22 cellular contexts compared by ENCODE assay signal in the genomic region with DNA sequence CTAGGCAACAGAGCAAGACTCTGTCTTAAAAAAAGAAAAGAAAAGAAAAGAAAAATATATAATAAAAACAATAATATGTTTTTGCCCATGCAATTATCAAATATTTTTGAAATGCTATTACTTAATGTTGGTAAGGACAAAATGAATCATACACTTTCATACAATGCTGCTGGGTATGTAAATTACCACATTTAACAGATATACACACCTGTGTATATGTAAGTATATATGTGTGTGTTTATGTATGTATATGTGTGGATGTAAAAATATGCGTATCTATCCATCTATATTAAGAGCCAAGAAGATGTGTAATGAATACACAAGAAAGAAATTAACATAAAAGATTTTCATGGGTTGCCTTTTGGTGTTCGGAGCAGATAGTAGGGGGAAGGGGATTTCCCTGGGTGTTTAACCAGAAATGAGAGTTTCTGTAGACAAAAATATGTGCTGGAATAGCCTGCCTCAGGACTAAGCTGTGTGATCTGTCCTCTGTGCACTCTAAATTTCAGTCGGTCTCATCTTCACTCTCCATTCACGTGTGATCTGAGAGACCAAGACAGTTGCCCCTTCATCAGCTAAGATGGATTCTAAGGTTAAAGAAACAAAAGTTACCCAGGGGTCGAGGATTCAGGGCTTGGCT.
DNase-seq lines count a peak whose midpoint lies in the region; ATAC-seq and TF ChIP-seq lines count a peak whose summit lies in the region.
"Had no signal": no experiment of that assay in that cellular context is flagged by ENCODE, and none has a peak within 500 bp of the region (broad histone marks: within the 10 kb centered on the region; RNA-seq: fewer than 3 reads in every experiment).

No MANE protein-coding gene starts in this region.

- H3K4me3 Mint-ChIP-seq in T-helper 1 cell treated with Interleukin-12 subunit alpha and Interleukin-12 subunit beta and Interleukin-4 antibody, amounts not matched to agents 30 μg/mL and 1 μg/mL, for 36 hours: peak overlapping the region; percentile 40
- H3K4me3 Mint-ChIP-seq in CD4-positive, CD25-positive, alpha-beta regulatory T cell: peak overlapping the region; percentile 6 to 67 (median 41)
- peak overlapping the region; percentile 50 for H3K4me3 Mint-ChIP-seq in activated CD8-positive, alpha-beta T cell treated with anti-CD3 and anti-CD28 coated beads for 36 hours
- H3K4me3 Mint-ChIP-seq in effector memory CD8-positive, alpha-beta T cell: no peak overlapping the region
- H3K4me3 Mint-ChIP-seq: dendritic cell treated with granulocyte-macrophage colony-stimulating factor and Interleukin-4, amounts not matched to agents 40 ng/mL and 50 ng/mL, for 4 days had no signal

- peak; percentile 40 to 48 for ATAC-seq in CD4-positive, CD25-positive, alpha-beta regulatory T cell (ENCODE audit: low read depth in 2 of 2)
- peak; percentile 90 for ATAC-seq in activated CD8-positive, alpha-beta T cell treated with anti-CD3 and anti-CD28 coated beads for 36 hours
- ATAC-seq in effector memory CD8-positive, alpha-beta T cell (replicated peaks): peak; percentile 22
- ATAC-seq in HG03460 (IDR thresholded peaks at IDR 0.05; ENCODE audit: unreplicated experiment): no peak
- ATAC-seq: K562 had no signal

- no peaks in the 10 kb centered on the region for H3K9me3 Mint-ChIP-seq in T-helper 1 cell treated with Interleukin-12 subunit alpha and Interleukin-12 subunit beta and Interleukin-4 antibody, amounts not matched to agents 30 μg/mL and 1 μg/mL, for 36 hours
- no peaks in the 10 kb centered on the region for H3K9me3 Mint-ChIP-seq in CD4-positive, CD25-positive, alpha-beta regulatory T cell
- no peaks in the 10 kb centered on the region for H3K9me3 Mint-ChIP-seq in activated CD8-positive, alpha-beta T cell treated with anti-CD3 and anti-CD28 coated beads for 36 hours
- no peaks in the 10 kb centered on the region for H3K9me3 Mint-ChIP-seq in effector memory CD8-positive, alpha-beta T cell
- H3K9me3 Mint-ChIP-seq: dendritic cell treated with granulocyte-macrophage colony-stimulating factor and Interleukin-4, amounts not matched to agents 40 ng/mL and 50 ng/mL, for 4 days had no signal

- peak overlapping the region; percentile 42 for H3K4me3 ChIP-seq in CD4-positive, CD25-positive, alpha-beta regulatory T cell (ENCODE audit: low read depth, low read length)
- H3K4me3 ChIP-seq: ascending aorta, K562, left ventricle myocardium inferior, smooth muscle cell had no signal

- POLR2A ChIA-PET in activated CD8-positive, alpha-beta T cell treated with anti-CD3 and anti-CD28 coated beads for 36 hours (lab: Charles Lee): interaction anchor here (0.8 to 3.2 kb wide), 5 partner anchors 10 to 55 kb away, joined by 3 to 12 read pairs (median 4); no protein-coding TSS in a partner anchor

- intact Hi-C loops in activated CD8-positive, alpha-beta T cell treated with anti-CD3 and anti-CD28 coated beads for 36 hours (cut with micrococcal nuclease): no loop called here

- DNase-seq in T-helper 1 cell (no peak), NCI-H1092 (lab: John Stamatoyannopoulos, UW) (no peak)
- peak in 1 of 3 donors; percentile 28 for DNase-seq in CD4-positive, CD25-positive, alpha-beta regulatory T cell
- DNase-seq in activated CD8-positive, alpha-beta T cell treated with anti-CD3 and anti-CD28 coated beads for 36 hours: no peak
- DNase-seq in effector memory CD8-positive, alpha-beta T cell: no peak
- no peak for DNase-seq in effector CD8-positive, alpha-beta T cell (lab: John Stamatoyannopoulos, UW)
- DNase-seq: activated effector memory CD4-positive, alpha-beta T cell treated with Interleukin-2 at 50 U/mL for 16 hours; caudate nucleus; hypothalamus; left ventricle myocardium inferior; NCI-H2081; NCI-H446; NCI-H82; SK-N-SH; T1000 had no signal

- peaks cover 66% of the 10 kb centered on the region for H3K4me1 Mint-ChIP-seq in T-helper 1 cell treated with Interleukin-12 subunit alpha and Interleukin-12 subunit beta and Interleukin-4 antibody, amounts not matched to agents 30 μg/mL and 1 μg/mL, for 36 hours (ENCODE audit: low read depth)
- H3K4me1 Mint-ChIP-seq in CD4-positive, CD25-positive, alpha-beta regulatory T cell: peaks cover 63 to 91% (median 73%) of the 10 kb centered on the region in 4 donors
- H3K4me1 Mint-ChIP-seq in activated CD8-positive, alpha-beta T cell treated with anti-CD3 and anti-CD28 coated beads for 36 hours (ENCODE audit: low read depth): peaks cover 82% of the 10 kb centered on the region
- H3K4me1 Mint-ChIP-seq in effector memory CD8-positive, alpha-beta T cell (ENCODE audit: low read depth in 2 of 2): peaks cover 53 to 84% of the 10 kb centered on the region in 2 donors

- CTCF ChIA-PET in activated CD8-positive, alpha-beta T cell treated with anti-CD3 and anti-CD28 coated beads for 36 hours (lab: Charles Lee): interaction anchor here (0.7 to 2.3 kb wide), 6 partner anchors 10 to 129 kb away, joined by 3 to 8 read pairs (median 4); no protein-coding TSS in a partner anchor

- no peaks in the 10 kb centered on the region for H3K9me3 ChIP-seq in CD4-positive, CD25-positive, alpha-beta regulatory T cell (ENCODE audit: control insufficient read depth in 2 of 2, low read length in 2 of 2)
- H3K9me3 ChIP-seq: ascending aorta, left ventricle myocardium inferior, SK-N-SH had no signal

- H3K27me3 ChIP-seq in CD4-positive, CD25-positive, alpha-beta regulatory T cell (ENCODE audit: control insufficient read depth, insufficient read depth, low read length): no peaks in the 10 kb centered on the region
- H3K27me3 ChIP-seq: ascending aorta had no signal

- peaks cover 48% of the 10 kb centered on the region for H3K36me3 Mint-ChIP-seq in T-helper 1 cell treated with Interleukin-12 subunit alpha and Interleukin-12 subunit beta and Interleukin-4 antibody, amounts not matched to agents 30 μg/mL and 1 μg/mL, for 36 hours (ENCODE audit: low read depth)
- peaks cover 40% of the 10 kb centered on the region for H3K36me3 Mint-ChIP-seq in CD4-positive, CD25-positive, alpha-beta regulatory T cell
- peaks cover 29% of the 10 kb centered on the region for H3K36me3 Mint-ChIP-seq in activated CD8-positive, alpha-beta T cell treated with anti-CD3 and anti-CD28 coated beads for 36 hours (ENCODE audit: low read depth)
- H3K36me3 Mint-ChIP-seq in effector memory CD8-positive, alpha-beta T cell (ENCODE audit: insufficient read depth): peaks cover 10% of the 10 kb centered on the region

- no peaks in the 10 kb centered on the region for H3K27me3 Mint-ChIP-seq in T-helper 1 cell treated with Interleukin-12 subunit alpha and Interleukin-12 subunit beta and Interleukin-4 antibody, amounts not matched to agents 30 μg/mL and 1 μg/mL, for 36 hours (ENCODE audit: low read depth)
- no peaks in the 10 kb centered on the region for H3K27me3 Mint-ChIP-seq in CD4-positive, CD25-positive, alpha-beta regulatory T cell
- no peaks in the 10 kb centered on the region for H3K27me3 Mint-ChIP-seq in activated CD8-positive, alpha-beta T cell treated with anti-CD3 and anti-CD28 coated beads for 36 hours
- H3K27me3 Mint-ChIP-seq in effector memory CD8-positive, alpha-beta T cell: no peaks in the 10 kb centered on the region

- H3K4me1 ChIP-seq in CD4-positive, CD25-positive, alpha-beta regulatory T cell (ENCODE audit: control insufficient read depth, insufficient read depth, low read length, poor library complexity, severe bottlenecking): peaks cover 52% of the 10 kb centered on the region
- H3K4me1 ChIP-seq: ascending aorta, left ventricle myocardium inferior had no signal

- no peak for TF ChIP-seq CTCF in activated CD8-positive, alpha-beta T cell treated with anti-CD3 and anti-CD28 coated beads for 36 hours (IDR thresholded peaks at IDR 0.05)

- peak overlapping the region; percentile 72 for H3K27ac Mint-ChIP-seq in T-helper 1 cell treated with Interleukin-12 subunit alpha and Interleukin-12 subunit beta and Interleukin-4 antibody, amounts not matched to agents 30 μg/mL and 1 μg/mL, for 36 hours
- peak overlapping the region; percentile 70 to 83 (median 72) for H3K27ac Mint-ChIP-seq in CD4-positive, CD25-positive, alpha-beta regulatory T cell
- peak overlapping the region; percentile 82 for H3K27ac Mint-ChIP-seq in activated CD8-positive, alpha-beta T cell treated with anti-CD3 and anti-CD28 coated beads for 36 hours
- H3K27ac Mint-ChIP-seq in effector memory CD8-positive, alpha-beta T cell: peak overlapping the region; percentile 32 to 53
- H3K27ac Mint-ChIP-seq: dendritic cell treated with granulocyte-macrophage colony-stimulating factor and Interleukin-4, amounts not matched to agents 40 ng/mL and 50 ng/mL, for 4 days had no signal

- peak overlapping the region; percentile 19 for H3K27ac ChIP-seq in CD4-positive, CD25-positive, alpha-beta regulatory T cell (ENCODE audit: insufficient read depth, low read length, poor library complexity, severe bottlenecking)
- H3K27ac ChIP-seq: 22Rv1, ascending aorta, left ventricle myocardium inferior had no signal

- peaks cover 24% of the 10 kb centered on the region for H3K36me3 ChIP-seq in CD4-positive, CD25-positive, alpha-beta regulatory T cell (ENCODE audit: control insufficient read depth, insufficient read depth, low read length)
- H3K36me3 ChIP-seq: ascending aorta, left ventricle myocardium inferior had no signal

Comparison
In these comparisons a context has a peak if more than half of its experiments do, and no peak if none do; other contexts are left out.
1. H3K4me3 Mint-ChIP-seq: peak in T-helper 1 cell treated with Interleukin-12 subunit alpha and Interleukin-12 subunit beta and Interleukin-4 antibody, amounts not matched to agents 30 μg/mL and 1 μg/mL, for 36 hours (single experiment), CD4-positive, CD25-positive, alpha-beta regulatory T cell (4 of 4) and activated CD8-positive, alpha-beta T cell treated with anti-CD3 and anti-CD28 coated beads for 36 hours (single experiment); none in effector memory CD8-positive, alpha-beta T cell (0 of 2).
2. Peak in every context shown above with its lines, with median percentiles within 50 percentile points of each other: H3K27ac Mint-ChIP-seq.